In the genomic region with DNA sequence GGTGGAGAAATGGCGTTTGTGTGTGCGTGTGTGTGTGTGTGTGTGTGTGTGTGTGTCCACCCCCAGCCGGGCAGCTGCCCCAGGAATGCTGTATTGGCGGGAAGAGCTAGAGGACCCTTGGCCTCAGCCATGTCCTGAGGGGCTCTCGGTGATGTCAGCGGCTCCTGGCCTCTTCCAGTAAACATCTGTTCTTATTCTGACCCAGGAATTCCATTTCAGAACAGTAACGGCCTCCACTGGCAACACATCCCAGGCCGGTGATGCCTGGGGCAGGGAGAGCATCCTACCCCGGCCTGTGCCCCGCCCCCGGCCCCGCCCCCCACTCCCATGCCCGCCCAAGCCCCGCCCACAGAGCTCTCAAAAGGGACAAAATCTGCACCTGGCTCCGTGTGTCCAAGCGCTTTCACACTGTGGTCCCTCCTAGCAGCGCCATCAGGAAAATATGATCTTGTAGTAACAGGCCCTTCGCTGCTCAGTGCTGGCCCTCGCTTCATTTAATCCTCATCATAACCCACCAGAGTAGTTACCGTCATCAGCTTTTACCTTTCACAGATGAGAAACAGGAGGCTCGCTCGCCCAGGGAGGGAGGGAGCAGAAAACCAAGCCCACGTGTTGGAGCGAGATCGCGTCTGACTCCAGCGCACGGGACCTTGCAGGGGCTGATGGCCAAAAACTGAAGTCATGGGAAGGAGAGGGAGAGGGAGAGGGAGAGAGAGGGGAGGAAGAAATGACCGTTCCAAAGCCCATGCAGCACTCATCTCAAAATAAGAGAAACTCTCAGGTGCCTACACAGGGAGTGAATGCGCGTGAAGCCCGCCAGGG, we compare ENCODE assay signal across 15 cellular contexts. TPM values are rescaled to one million over a fixed set of nuclear protein-coding genes. Genes with fewer than 3 reads are reported as not detected.
A peak's percentile ranks its signal among the peaks of the same experiment; 100 is the strongest.
DNase-seq lines count a peak whose midpoint lies in the region; ATAC-seq, FAIRE-seq and TF ChIP-seq lines count a peak whose summit lies in the region.
"Had no signal": no experiment of that assay in that cellular context is flagged by ENCODE, and none has a peak within 500 bp of the region (broad histone marks: within the 10 kb centered on the region; RNA-seq: fewer than 3 reads in every experiment).

No MANE protein-coding gene starts in this region.

- peaks cover 21% of the 10 kb centered on the region for H3K27me3 Mint-ChIP-seq in CD8-positive, alpha-beta T cell (ENCODE audit: low read depth)

- no peak overlapping the region for H3K27ac ChIP-seq in HCT116 (ENCODE audit: low read depth, low read length)
- peak overlapping the region in 1 of 2 donors; percentile 23 for H3K27ac ChIP-seq in kidney (ENCODE audit: low read depth in 2 of 2, low read length in 2 of 2)
- no peak overlapping the region for H3K27ac ChIP-seq in CD8-positive, alpha-beta T cell (ENCODE audit: low read depth, low read length)
- H3K27ac ChIP-seq: HL-60 had no signal

- RAD21 ChIA-PET in HCT116 (lab: Charles Lee; ENCODE audit: low non-redundant PET in 1 of 2, low total read pairs in 2 of 2, uncharacterized antibody in 2 of 2, unreplicated experiment in 2 of 2), result no interaction called here

- no peaks in the 10 kb centered on the region for H4K20me1 ChIP-seq in HCT116 (ENCODE audit: insufficient read depth)

- DNase-seq in HCT116 (ENCODE audit: low read depth, low spot score) (no peak), epidermal melanocyte (ENCODE audit: insufficient read length, low spot score) (peak; percentile 55), kidney (peak; percentile 87), stromal cell of bone marrow (ENCODE audit: low read depth) (peak; percentile 50), LoVo (ENCODE audit: low spot score) (no peak), superior temporal gyrus (ENCODE audit: extremely low spot score) (no peak), occipital lobe (lab: John Stamatoyannopoulos, UW) (no peak)
- no peak for DNase-seq in CD8-positive, alpha-beta T cell
- DNase-seq: activated CD4-positive, CD25-positive, alpha-beta regulatory T cell treated with anti-CD3 and anti-CD28 coated beads, Interleukin-2, amount 50 U/mL, for 72 hours; activated naive CD8-positive, alpha-beta T cell treated with anti-CD3 and anti-CD28 coated beads, Interleukin-2, amount 10 ng/mL, durations not matched to agents 7 days and 5 days; DMS 273 treated with DMSO at 0.1 percent for 48 hours; NCI-H146; OCI-M1 had no signal

- no TSS peak for BruUV-seq in HCT116 (replicated peaks; lab: Mats Ljungman, UMichigan)

- no peaks in the 10 kb centered on the region for H3K36me3 ChIP-seq in HCT116 (ENCODE audit: control insufficient read depth in 1 of 2, insufficient read depth in 2 of 2, low read length in 2 of 2)
- H3K36me3 ChIP-seq in kidney (ENCODE audit: control insufficient read depth in 1 of 2, insufficient read depth in 2 of 2, low read length in 2 of 2), result no peaks in the 10 kb centered on the region
- no peaks in the 10 kb centered on the region for H3K36me3 ChIP-seq in CD8-positive, alpha-beta T cell (ENCODE audit: insufficient read depth, low read length)
- H3K36me3 ChIP-seq: HAP-1 had no signal

- ATAC-seq in HCT116, result peak; percentile 67; the same call in 1 of the 2 replicates
- no peak for ATAC-seq in CD8-positive, alpha-beta T cell

- H2AFZ ChIP-seq in HCT116 (ENCODE audit: low read depth, low read length, poor library complexity, severe bottlenecking), result no peak overlapping the region

- no peaks in the 10 kb centered on the region for H3K79me2 ChIP-seq in HCT116 (ENCODE audit: insufficient read depth, low read length)

- H3K9ac ChIP-seq in HCT116 (ENCODE audit: low read length), result no peak overlapping the region
- no peak overlapping the region for H3K9ac ChIP-seq in kidney (ENCODE audit: low read length in 2 of 2)

- no peak for FAIRE-seq in kidney (lab: Jason Lieb, UNC)

- no peaks in the 10 kb centered on the region for H3K36me3 Mint-ChIP-seq in CD8-positive, alpha-beta T cell
- H3K36me3 Mint-ChIP-seq: activated naive CD8-positive, alpha-beta T cell treated with anti-CD3 and anti-CD28 coated beads, Interleukin-2, amount 10 ng/mL, durations not matched to agents 7 days and 5 days had no signal

- H3K9me3 ChIP-seq in HCT116 (ENCODE audit: control insufficient read depth in 1 of 2, insufficient read depth in 1 of 2, low read depth in 1 of 2, low read length in 2 of 2), result no peaks in the 10 kb centered on the region
- no peaks in the 10 kb centered on the region for H3K9me3 ChIP-seq in kidney (ENCODE audit: control insufficient read depth in 1 of 2, low read length in 2 of 2)
- no peaks in the 10 kb centered on the region for H3K9me3 ChIP-seq in CD8-positive, alpha-beta T cell (ENCODE audit: low read length)
- H3K9me3 ChIP-seq: HAP-1 had no signal

- no peak for TF ChIP-seq CTCF in HCT116 (IDR thresholded peaks at IDR 0.05 in 2 of 3, conservative IDR thresholded peaks at IDR 0.05 in 1 of 3; ENCODE audit: borderline replicate concordance in 1 of 3, insufficient read depth in 1 of 3, low read depth in 2 of 3, low read length in 2 of 3)
- TF ChIP-seq CTCF in kidney (IDR thresholded peaks at IDR 0.05; ENCODE audit: borderline replicate concordance, extremely low read depth, insufficient read depth), result no peak
- TF ChIP-seq CTCF in CD8-positive, alpha-beta T cell (IDR thresholded peaks at IDR 0.05), result no peak

- no peak for TF ChIP-seq RAD21 in HCT116 (IDR thresholded peaks at IDR 0.05; ENCODE audit: low read depth)

- TF ChIP-seq POLR2A in HCT116 (IDR thresholded peaks at IDR 0.05; ENCODE audit: borderline replicate concordance, extremely low read depth, insufficient read depth, insufficient read length), result no peak

- H3K4me3 Mint-ChIP-seq in CD8-positive, alpha-beta T cell, result no peak overlapping the region
- H3K4me3 Mint-ChIP-seq: activated naive CD8-positive, alpha-beta T cell treated with anti-CD3 and anti-CD28 coated beads, Interleukin-2, amount 10 ng/mL, durations not matched to agents 7 days and 5 days had no signal

- H3K4me1 ChIP-seq in HCT116 (ENCODE audit: control insufficient read depth in 1 of 2, insufficient read depth in 2 of 2, low read length in 2 of 2), result no peaks in the 10 kb centered on the region
- H3K4me1 ChIP-seq in kidney (ENCODE audit: control insufficient read depth in 1 of 2, insufficient read depth in 1 of 2, low read depth in 1 of 2, low read length in 2 of 2), result no peaks in the 10 kb centered on the region
- H3K4me1 ChIP-seq in CD8-positive, alpha-beta T cell (ENCODE audit: insufficient read depth, low read length), result no peaks in the 10 kb centered on the region
- H3K4me1 ChIP-seq: HAP-1 had no signal

- H3K4me3 ChIP-seq in HCT116 (replicated peaks in 1 of 2; ENCODE audit: low read depth in 1 of 2, low read length in 2 of 2) (no peak overlapping the region), kidney (ENCODE audit: low read length in 2 of 2) (no peak overlapping the region)
- no peak overlapping the region for H3K4me3 ChIP-seq in CD8-positive, alpha-beta T cell (ENCODE audit: low read depth, low read length)
- H3K4me3 ChIP-seq: HAP-1 had no signal

- no peaks in the 10 kb centered on the region for H3K4me1 Mint-ChIP-seq in CD8-positive, alpha-beta T cell (ENCODE audit: low read depth)
- H3K4me1 Mint-ChIP-seq: activated naive CD8-positive, alpha-beta T cell treated with anti-CD3 and anti-CD28 coated beads, Interleukin-2, amount 10 ng/mL, durations not matched to agents 7 days and 5 days had no signal

- no peaks in the 10 kb centered on the region for H3K27me3 ChIP-seq in HCT116 (ENCODE audit: insufficient read depth, low read length)
- peaks cover 4% of the 10 kb centered on the region for H3K27me3 ChIP-seq in CD8-positive, alpha-beta T cell (ENCODE audit: insufficient read depth, low read length)

- no peak overlapping the region for H3K27ac Mint-ChIP-seq in CD8-positive, alpha-beta T cell
- H3K27ac Mint-ChIP-seq: activated naive CD8-positive, alpha-beta T cell treated with anti-CD3 and anti-CD28 coated beads, Interleukin-2, amount 10 ng/mL, durations not matched to agents 7 days and 5 days had no signal

- H3K9me3 Mint-ChIP-seq in CD8-positive, alpha-beta T cell, result no peaks in the 10 kb centered on the region
- H3K9me3 Mint-ChIP-seq: activated naive CD8-positive, alpha-beta T cell treated with anti-CD3 and anti-CD28 coated beads, Interleukin-2, amount 10 ng/mL, durations not matched to agents 7 days and 5 days had no signal

- POLR2A ChIA-PET in HCT116 (lab: Charles Lee), result no interaction called here
- POLR2A ChIA-PET in CD8-positive, alpha-beta T cell (lab: Charles Lee), result no interaction called here

- CTCF ChIA-PET in HCT116 (lab: Charles Lee), result no interaction called here
- CTCF ChIA-PET in CD8-positive, alpha-beta T cell (lab: Charles Lee), result no interaction called here

- no peaks in the 10 kb centered on the region for H3K9me2 ChIP-seq in HCT116 (ENCODE audit: insufficient read depth)

- no peak overlapping the region for H3K4me2 ChIP-seq in HCT116 (ENCODE audit: low read length)

- intact Hi-C loops in HCT116 (cut with micrococcal nuclease) (no loop called here), kidney (cut with DNase I) (no loop called here)
- intact Hi-C loops in CD8-positive, alpha-beta T cell (cut with DNase I, micrococcal nuclease), result no loop called here

TF ChIP-seq in HCT116, 20 proteins besides CTCF, POLR2A, EP300 and RAD21:
- TF ChIP-seq SIN3A (IDR thresholded peaks at IDR 0.05; ENCODE audit: low read depth) (no peak), EGR1 (IDR thresholded peaks at IDR 0.05; ENCODE audit: low read depth) (no peak), TCF7L2 (IDR thresholded peaks at IDR 0.05; ENCODE audit: borderline replicate concordance, extremely low read depth, insufficient read depth, insufficient read length) (no peak), ZNF274 (IDR thresholded peaks at IDR 0.05; ENCODE audit: low read depth, low read length) (no peak), POLR2AphosphoS5 (IDR thresholded peaks at IDR 0.05; ENCODE audit: low read depth, low read length) (no peak), SP1 (IDR thresholded peaks at IDR 0.05; ENCODE audit: low read depth) (no peak), EZH2 (IDR thresholded peaks at IDR 0.05) (no peak), JUND (IDR thresholded peaks at IDR 0.05) (no peak)
- TF ChIP-seq, protein P1, sequence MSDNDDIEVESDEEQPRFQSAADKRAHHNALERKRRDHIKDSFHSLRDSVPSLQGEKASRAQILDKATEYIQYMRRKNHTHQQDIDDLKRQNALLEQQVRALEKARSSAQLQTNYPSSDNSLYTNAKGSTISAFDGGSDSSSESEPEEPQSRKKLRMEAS (IDR thresholded peaks at IDR 0.05), result no peak

RNA-seq across cellular contexts. Expression of a gene that starts 18.9 kb away (rescaled TPM):
- 3.9 TPM for total RNA-seq in HCT116 (2021; ENCODE audit: unreplicated experiment)
- polyA plus RNA-seq in HCT116 (2012), result 2.5 and 2.7 TPM in 2 replicates
- total RNA-seq in kidney, result 13.6 TPM
- polyA plus RNA-seq in kidney (ENCODE audit: insufficient read depth, low read depth, low replicate concordance), result 2.0 TPM
- not detected for total RNA-seq in CD8-positive, alpha-beta T cell
- total RNA-seq in occipital lobe, result 0.78 TPM
- total RNA-seq: activated naive CD8-positive, alpha-beta T cell treated with anti-CD3 and anti-CD28 coated beads, Interleukin-2, amount 10 ng/mL, durations not matched to agents 7 days and 5 days had no signal

Comparison
In these comparisons a context has a peak if more than half of its experiments do, and no peak if none do; other contexts are left out.
1. DNase-seq: peak in epidermal melanocyte (single experiment), kidney (single experiment) and stromal cell of bone marrow (single experiment); none in HCT116 (single experiment), LoVo (single experiment), CD8-positive, alpha-beta T cell (0 of 7), superior temporal gyrus (single experiment) and occipital lobe (single experiment).